8 cellular contexts compared by ENCODE assay signal in the genomic region with DNA sequence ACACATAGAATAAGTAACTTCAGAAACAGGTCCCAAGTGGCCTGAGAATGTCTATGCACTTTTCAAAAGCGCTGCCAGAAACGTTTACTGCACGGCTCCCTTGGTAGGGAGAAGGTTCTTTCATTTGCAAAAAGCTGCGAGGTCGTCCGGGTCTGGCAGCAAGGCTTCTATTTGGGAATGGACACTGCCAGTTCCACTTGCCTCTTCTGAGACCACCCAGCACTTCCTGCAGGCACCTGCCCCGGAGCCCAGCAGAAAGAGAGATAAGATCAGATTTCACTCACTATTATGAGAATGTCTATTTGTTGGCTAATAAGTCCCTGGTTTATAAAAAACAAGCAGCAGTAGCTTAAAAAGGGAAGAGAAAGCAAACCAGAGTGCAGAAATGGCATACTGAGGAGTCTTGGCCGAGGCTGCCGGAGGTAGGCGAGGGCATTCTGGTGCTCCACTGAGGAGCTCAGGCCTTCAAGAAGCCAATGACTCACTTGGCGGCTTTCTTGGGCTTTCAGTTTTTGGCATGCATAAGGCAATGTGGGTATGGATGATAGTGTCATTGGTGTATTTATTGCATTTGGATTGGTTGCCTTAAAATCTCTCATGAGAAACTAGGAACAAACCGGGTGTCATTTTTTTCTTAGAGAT.
DNase-seq lines count a peak whose midpoint lies in the region; ATAC-seq and TF ChIP-seq lines count a peak whose summit lies in the region.

No MANE protein-coding gene starts in this region.

- H3K4me1 Mint-ChIP-seq in nephron progenitor cell = peaks cover 25% of the 10 kb centered on the region

- ATAC-seq in GM19467 (IDR thresholded peaks at IDR 0.05; ENCODE audit: unreplicated experiment) = peak; percentile 26

- H3K27ac Mint-ChIP-seq in nephron progenitor cell = no peak overlapping the region

- H3K36me3 Mint-ChIP-seq in nephron progenitor cell (ENCODE audit: low read depth) = peaks cover 14% of the 10 kb centered on the region

- no peaks in the 10 kb centered on the region for H3K27me3 ChIP-seq in dorsolateral prefrontal cortex

- TF ChIP-seq CTCF in dorsolateral prefrontal cortex (IDR thresholded peaks at IDR 0.05 in 54 of 56, conservative IDR thresholded peaks at IDR 0.05 in 2 of 56; ENCODE audit: low read depth in 1 of 56, partially characterized antibody in 56 of 56) (peak in 5 of 56 donors; percentile 4 to 35 (median 13)), nephron progenitor cell (IDR thresholded peaks at IDR 0.05) (no peak)

- H3K9me3 Mint-ChIP-seq in nephron progenitor cell = peaks cover 11% of the 10 kb centered on the region

- peaks cover 9% of the 10 kb centered on the region for H3K27me3 Mint-ChIP-seq in nephron progenitor cell (ENCODE audit: low read depth, poor library complexity)

- H3K4me3 ChIP-seq in dorsolateral prefrontal cortex = peak overlapping the region in 45 of 59 donors; percentile 1 to 55 (median 32)

- peak; percentile 21 for DNase-seq in LHCN-M2 (ENCODE audit: low read depth)
- DNase-seq in dorsolateral prefrontal cortex = peak in 9 of 10 donors; percentile 39 to 83 (median 70)
- DNase-seq in nephron progenitor cell = no peak
- no peak for DNase-seq in NCI-H1105 treated with DMSO at 0.1 percent for 48 hours (lab: John Stamatoyannopoulos, UW)
- no peak for DNase-seq in HCEC 1CT
- no peak for DNase-seq in activated CD4-positive, alpha-beta T cell treated with anti-CD3 and anti-CD28 coated beads, Interleukin-2, amount 50 U/mL, for 1 hour
- DNase-seq in SHP77 treated with DMSO at 0.1 percent for 48 hours (lab: John Stamatoyannopoulos, UW) = no peak

- H3K4me3 Mint-ChIP-seq in nephron progenitor cell = peak overlapping the region; percentile 16

- intact Hi-C loops in dorsolateral prefrontal cortex (cut with DNase I) = no loop called here

- peak overlapping the region in 47 of 59 donors; percentile 4 to 80 (median 54) for H3K27ac ChIP-seq in dorsolateral prefrontal cortex

Comparison
In these comparisons a context has a peak if more than half of its experiments do, and no peak if none do; other contexts are left out.
1. DNase-seq: peak in LHCN-M2 (single experiment) and dorsolateral prefrontal cortex (9 of 10); none in nephron progenitor cell (single experiment), NCI-H1105 treated with DMSO at 0.1 percent for 48 hours (single experiment), HCEC 1CT (single experiment), activated CD4-positive, alpha-beta T cell treated with anti-CD3 and anti-CD28 coated beads, Interleukin-2, amount 50 U/mL, for 1 hour (single experiment) and SHP77 treated with DMSO at 0.1 percent for 48 hours (single experiment).